8 cellular contexts compared by ENCODE assay signal in the genomic region with DNA sequence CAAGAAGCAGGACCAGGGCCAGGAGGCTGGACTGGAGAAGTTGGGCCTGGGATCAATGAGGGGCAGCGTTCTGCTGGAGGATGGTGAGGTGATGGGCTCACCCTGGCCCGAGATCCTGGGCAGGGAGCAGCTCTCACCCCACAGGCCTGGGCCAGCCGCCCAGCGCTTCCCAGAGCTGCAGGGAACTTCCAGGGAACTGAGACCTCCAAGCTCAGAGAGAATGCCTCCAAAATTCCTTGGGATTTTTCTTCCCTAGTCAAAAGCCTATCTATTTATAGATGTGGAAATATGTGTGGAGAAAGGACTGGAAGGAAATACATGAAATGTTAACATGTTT.
DNase-seq lines count a peak whose midpoint lies in the region; ATAC-seq and TF ChIP-seq lines count a peak whose summit lies in the region.

No MANE protein-coding gene starts in this region.

- TF ChIP-seq EP300 in ovary (IDR thresholded peaks at IDR 0.05) = no peak

- peaks cover 24% of the 10 kb centered on the region for H3K4me1 ChIP-seq in ovary (ENCODE audit: insufficient read depth)

- peak; percentile 19 for DNase-seq in GM04504 (ENCODE audit: low read depth)
- DNase-seq in ovary = no peak
- DNase-seq in D341Med (ENCODE audit: low spot score) = no peak
- DNase-seq in activated CD4-positive, alpha-beta T cell treated with anti-CD3 and anti-CD28 coated beads, Interleukin-2, amount 50 U/mL, for 48 hours = no peak

- 8 to 13% (median 11%) methylated on average over 4 of the region's 4 CpGs for WGBS in ovary, 3 donors

- peaks cover 2% of the 10 kb centered on the region for H3K27me3 Mint-ChIP-seq in IgD-negative memory B cell

- peak overlapping the region; percentile 71 to 81 for H3K27ac ChIP-seq in ovary

- no peaks in the 10 kb centered on the region for H3K36me3 Mint-ChIP-seq in IgD-negative memory B cell

- TF ChIP-seq CTCF in ovary (IDR thresholded peaks at IDR 0.05) = no peak

- H3K27me3 ChIP-seq in ovary = no peaks in the 10 kb centered on the region

- H3K9me3 ChIP-seq in ovary = no peaks in the 10 kb centered on the region

- peak overlapping the region in 2 of 4 donors; percentile 87 to 88 for H3K4me3 Mint-ChIP-seq in IgD-negative memory B cell

- H3K4me3 ChIP-seq in ovary = no peak overlapping the region

- H3K27ac Mint-ChIP-seq in IgD-negative memory B cell = peak overlapping the region; percentile 53 to 86 (median 57)

- H3K36me3 ChIP-seq in ovary = no peaks in the 10 kb centered on the region

- TF ChIP-seq POLR2A in ovary (IDR thresholded peaks at IDR 0.05) = no peak

- peaks cover 0 to 2% (median 0%) of the 10 kb centered on the region in 3 donors for H3K9me3 Mint-ChIP-seq in IgD-negative memory B cell

- peak; percentile 8 for ATAC-seq in esophagus mucosa
- no peak for ATAC-seq in GM19328 (IDR thresholded peaks at IDR 0.05; ENCODE audit: unreplicated experiment)
- no peak for ATAC-seq in HG02870 (IDR thresholded peaks at IDR 0.05; ENCODE audit: unreplicated experiment)

- peaks cover 28 to 47% (median 39%) of the 10 kb centered on the region in 3 donors for H3K4me1 Mint-ChIP-seq in IgD-negative memory B cell

- intact Hi-C loops in ovary (cut with DNase I) = no loop called here
